ENCODE assay signal across 23 cellular contexts in genomic region chr3:172703966-172704365, GRCh38. TPM values are rescaled to one million over a fixed set of nuclear protein-coding genes. Genes with fewer than 3 reads are reported as not detected.
DNase-seq lines count a peak whose midpoint lies in the region; ATAC-seq and TF ChIP-seq lines count a peak whose summit lies in the region.
"Had no signal": no experiment of that assay in that cellular context is flagged by ENCODE, and none has a peak within 500 bp of the region (broad histone marks: within the 10 kb centered on the region; RNA-seq: fewer than 3 reads in every experiment).

No MANE protein-coding gene starts in this region.

- H3K4me1 ChIP-seq in left ventricle myocardium inferior (peaks cover 85% of the 10 kb centered on the region), right atrium auricular region (peaks cover 0 to 35% of the 10 kb centered on the region in 2 donors)
- H3K4me1 ChIP-seq: BE2C had no signal

- H3K36me3 ChIP-seq in left ventricle myocardium inferior (peaks cover 3% of the 10 kb centered on the region), right atrium auricular region (no peaks in the 10 kb centered on the region)
- H3K36me3 ChIP-seq: BE2C; BLaER1 treated with 17β-estradiol and CSF1 and Interleukin-3, amounts not matched to agents 10 nM and 100 nM had no signal

- H3K27me3 Mint-ChIP-seq in type B pancreatic cell, result no peaks in the 10 kb centered on the region
- H3K27me3 Mint-ChIP-seq: CD4-positive, alpha-beta T cell; CD8-positive, alpha-beta memory T cell had no signal

- ATAC-seq in HG02759 (IDR thresholded peaks at IDR 0.05; ENCODE audit: unreplicated experiment), result no peak
- ATAC-seq: A549, GM12878, GM23338, HCT116 had no signal

- DNase-seq in left ventricle myocardium inferior (no peak), right atrium auricular region (ENCODE audit: low spot score) (no peak), head of caudate nucleus (peak in 26 of 42 donors; percentile 6 to 77 (median 42)), type B pancreatic cell (ENCODE audit: extremely low spot score, unreplicated experiment) (no peak)
- no peak for DNase-seq in activated CD4-positive, alpha-beta T cell treated with anti-CD3 and anti-CD28 coated beads, Interleukin-2, amount 50 U/mL, for 1 hour
- DNase-seq: 8988T; ACHN; AML-193; BE2C; CD4-positive, alpha-beta T cell; CD8-positive, alpha-beta memory T cell; DMS 273 treated with DMSO at 0.1 percent for 48 hours; DMS79; EL; GDM1; H9 had no signal

- H3K4me1 Mint-ChIP-seq in type B pancreatic cell (ENCODE audit: unreplicated experiment), result peaks cover 20% of the 10 kb centered on the region

- TF ChIP-seq CTCF in left ventricle myocardium inferior (IDR thresholded peaks at IDR 0.05; ENCODE audit: borderline replicate concordance) (no peak), right atrium auricular region (IDR thresholded peaks at IDR 0.05) (no peak), type B pancreatic cell (conservative IDR thresholded peaks at IDR 0.05) (no peak)

- H3K4me3 ChIP-seq in left ventricle myocardium inferior (no peak overlapping the region), right atrium auricular region (no peak overlapping the region)
- H3K4me3 ChIP-seq: A549; BLaER1 treated with 17β-estradiol and CSF1 and Interleukin-3, amounts not matched to agents 10 nM and 100 nM; GM12878; GM23338 had no signal

- no peak overlapping the region for H3K4me3 Mint-ChIP-seq in type B pancreatic cell
- H3K4me3 Mint-ChIP-seq: CD14-positive monocyte; CD4-positive, alpha-beta T cell; CD8-positive, alpha-beta memory T cell; GM23338; H9 had no signal

- H3K27me3 ChIP-seq in left ventricle myocardium inferior (ENCODE audit: low read depth), result no peaks in the 10 kb centered on the region
- no peaks in the 10 kb centered on the region for H3K27me3 ChIP-seq in right atrium auricular region
- H3K27me3 ChIP-seq: BE2C; BLaER1 treated with 17β-estradiol and CSF1 and Interleukin-3, amounts not matched to agents 10 nM and 100 nM had no signal

- H3K9me3 Mint-ChIP-seq in type B pancreatic cell, result no peaks in the 10 kb centered on the region
- H3K9me3 Mint-ChIP-seq: CD4-positive, alpha-beta T cell; CD8-positive, alpha-beta memory T cell; GM23338; H9 had no signal

- H3K27ac ChIP-seq in left ventricle myocardium inferior (replicated peaks), result peak overlapping the region; percentile 30
- no peak overlapping the region for H3K27ac ChIP-seq in right atrium auricular region
- H3K27ac ChIP-seq: A549; BLaER1 treated with 17β-estradiol and CSF1 and Interleukin-3, amounts not matched to agents 10 nM and 100 nM had no signal

- H3K27ac Mint-ChIP-seq in type B pancreatic cell, result peak overlapping the region; percentile 35
- H3K27ac Mint-ChIP-seq: CD4-positive, alpha-beta T cell; CD8-positive, alpha-beta memory T cell; GM23338; H9 had no signal

- intact Hi-C loops in left ventricle myocardium inferior (cut with micrococcal nuclease), result no loop called here
- intact Hi-C loops in head of caudate nucleus (cut with DNase I), result no loop called here

- H3K9me3 ChIP-seq in left ventricle myocardium inferior (replicated peaks), result no peaks in the 10 kb centered on the region
- H3K9me3 ChIP-seq in right atrium auricular region, result no peaks in the 10 kb centered on the region
- H3K9me3 ChIP-seq: A549; BE2C; BLaER1 treated with 17β-estradiol and CSF1 and Interleukin-3, amounts not matched to agents 10 nM and 100 nM had no signal

- no peaks in the 10 kb centered on the region for H3K36me3 Mint-ChIP-seq in type B pancreatic cell

RNA-seq across cellular contexts. Expression of gene NCEH1, which starts 6.9 kb away (rescaled TPM):
- total RNA-seq in left ventricle myocardium inferior (58.6 TPM), right atrium auricular region (10 to 100 TPM; 14.3 to 21.1 TPM), type B pancreatic cell (ENCODE audit: low replicate concordance) (7.0 and 9.0 TPM in 2 replicates)

RNA-seq across cellular contexts. Expression of gene ECT2, which starts 46.6 kb away (rescaled TPM):
- total RNA-seq in left ventricle myocardium inferior, result 4.8 TPM
- total RNA-seq in right atrium auricular region, result 1 to 10 TPM; 2.2 to 4.2 TPM
- total RNA-seq in type B pancreatic cell (ENCODE audit: low replicate concordance), result 19.6 and 45.1 TPM in 2 replicates

Comparison
In these comparisons a context has a peak if more than half of its experiments do, and no peak if none do; other contexts are left out.
1. DNase-seq: peak in head of caudate nucleus (26 of 42); none in left ventricle myocardium inferior (single experiment), right atrium auricular region (single experiment), type B pancreatic cell (single experiment) and activated CD4-positive, alpha-beta T cell treated with anti-CD3 and anti-CD28 coated beads, Interleukin-2, amount 50 U/mL, for 1 hour (single experiment).